26 cellular contexts compared by ENCODE assay signal in the genomic region with DNA sequence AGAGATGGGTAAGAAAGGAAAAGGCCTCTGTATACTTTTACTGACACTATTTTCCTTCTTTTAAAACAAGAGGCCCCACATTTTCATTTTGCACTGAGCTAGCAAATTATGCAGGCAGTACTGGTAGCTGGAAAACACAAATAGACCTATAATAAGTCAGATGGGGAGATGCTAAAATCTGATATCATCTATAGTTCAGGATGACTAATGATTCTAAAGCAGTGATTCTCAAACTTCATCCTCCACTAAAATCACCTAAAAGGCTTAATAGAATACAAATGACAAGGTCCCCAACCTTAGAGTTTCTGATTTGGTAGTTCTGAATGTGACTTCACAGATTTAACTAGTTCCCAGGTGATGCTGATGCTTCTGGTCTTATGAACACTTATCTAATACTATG.
"Had no signal": no experiment of that assay in that cellular context is flagged by ENCODE, and none has a peak within 500 bp of the region (broad histone marks: within the 10 kb centered on the region; RNA-seq: fewer than 3 reads in every experiment).

No MANE protein-coding gene starts in this region.

- ATAC-seq: activated CD8-positive, alpha-beta T cell treated with anti-CD3 and anti-CD28 coated beads for 36 hours; activated naive CD4-positive, alpha-beta T cell treated with anti-CD3 and anti-CD28 coated beads, Interleukin-2, amount 50 U/mL, for 72 hours; effector memory CD8-positive, alpha-beta T cell; esophagus mucosa; foreskin keratinocyte; gastrocnemius medialis; heart left ventricle; T-helper 17 cell had no signal

- H3K27me3 ChIP-seq: ascending aorta, foreskin keratinocyte, gastrocnemius medialis had no signal

- H3K27ac ChIP-seq: ascending aorta, foreskin keratinocyte, gastrocnemius medialis, heart left ventricle, WERI-Rb-1 had no signal

- H3K9me3 ChIP-seq: ascending aorta, gastrocnemius medialis, heart left ventricle had no signal

- H3K36me3 ChIP-seq: ascending aorta, gastrocnemius medialis, heart left ventricle, WERI-Rb-1 had no signal

- H3K4me1 ChIP-seq: gastrocnemius medialis, heart left ventricle had no signal

- H3K4me3 ChIP-seq: ascending aorta, gastrocnemius medialis, heart left ventricle had no signal

- DNase-seq: activated B cell treated with CpG ODN at 0.5 μM for 24 hours; activated CD4-positive, alpha-beta T cell treated with anti-CD3 and anti-CD28 coated beads for 48 hours; activated CD4-positive, alpha-beta T cell treated with anti-CD3 and anti-CD28 coated beads, Interleukin-2, amount 50 U/mL, for 1 hour; activated CD4-positive, alpha-beta T cell treated with anti-CD3 and anti-CD28 coated beads, Interleukin-2, amount 50 U/mL, for 48 hours; activated CD8-positive, alpha-beta memory T cell treated with anti-CD3 and anti-CD28 coated beads for 24 hours; activated CD8-positive, alpha-beta T cell treated with anti-CD3 and anti-CD28 coated beads for 36 hours; activated gamma-delta T cell; activated naive CD4-positive, alpha-beta T cell; activated naive CD4-positive, alpha-beta T cell treated with anti-CD3 and anti-CD28 coated beads, Interleukin-2, amount 10 ng/mL, durations not matched to agents 7 days and 5 days; activated naive CD8-positive, alpha-beta T cell treated with anti-CD3 and anti-CD28 coated beads, Interleukin-2, amount 10 ng/mL, durations not matched to agents 7 days and 5 days; activated T-cell treated with anti-CD3 and anti-CD28 coated beads, Interleukin-2, amount 50 U/mL, for 4 hours; cortex of kidney; dermis blood vessel endothelial cell; effector CD4-positive, alpha-beta T cell; effector memory CD8-positive, alpha-beta T cell; foreskin keratinocyte; gastrocnemius medialis; glutamatergic neuron; heart left ventricle; T-helper 1 cell; T-helper 17 cell; T1000; WERI-Rb-1 had no signal
